8 cellular contexts compared by ENCODE assay signal in the genomic region with DNA sequence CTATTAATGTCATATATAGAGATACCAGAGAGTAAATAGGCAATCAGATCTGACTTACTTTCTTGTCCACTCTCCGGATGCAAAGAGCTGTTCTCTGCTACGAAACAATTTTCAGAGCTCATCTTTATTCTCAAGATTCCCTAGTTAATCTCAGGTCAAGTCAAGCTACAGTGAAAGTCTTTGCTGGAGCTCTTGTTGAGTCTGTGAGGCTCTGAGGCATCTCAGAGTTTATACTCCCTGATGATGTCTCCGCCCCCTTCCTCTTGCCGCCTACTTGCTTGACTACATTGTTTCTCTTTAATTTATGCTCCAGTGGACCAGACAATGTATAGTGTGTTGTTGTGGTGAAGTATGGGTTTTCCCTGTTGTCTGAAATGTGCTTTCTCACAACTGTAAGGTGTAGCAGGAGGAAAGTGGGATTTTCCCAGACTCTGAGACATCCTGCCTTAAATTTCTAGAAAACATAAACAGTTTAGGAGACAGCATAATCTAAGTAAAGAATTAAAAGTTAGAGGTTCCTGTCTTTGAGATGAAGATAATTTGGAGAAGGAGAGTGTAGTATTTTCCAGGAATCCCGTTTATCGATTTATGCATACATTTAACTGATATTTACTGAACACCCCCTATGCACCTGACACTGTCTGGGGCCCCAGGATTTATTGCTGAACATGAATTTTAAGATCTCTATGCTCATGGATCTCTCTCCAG. TPM values are rescaled to one million over a fixed set of nuclear protein-coding genes. Genes with fewer than 3 reads are reported as not detected.
DNase-seq lines count a peak whose midpoint lies in the region; ATAC-seq and TF ChIP-seq lines count a peak whose summit lies in the region.

A gene (minus strand): TSS at position 203 of the 708 bp plus-strand sequence. CDS start 81 bp downstream, at position 122.

- peak; percentile 85 to 86 for DNase-seq in activated CD4-positive, alpha-beta T cell treated with anti-CD3 and anti-CD28 coated beads for 4 hours
- DNase-seq in endothelial cell (ENCODE audit: low spot score) (no peak), NCI-H1105 (lab: John Stamatoyannopoulos, UW) (no peak), HPDE6-E6E7 (ENCODE audit: extremely low spot score) (no peak), foreskin melanocyte (no peak)
- peak in 2 of 3 experiments; percentile 65 to 76 for DNase-seq in stimulated activated CD4-positive, alpha-beta T cell treated with anti-CD3 and anti-CD28 coated beads, TNF-alpha, amount 100 ng/mL, for 4 hours (ENCODE audit: low read depth in 3 of 3)

- no peaks in the 10 kb centered on the region for H3K36me3 Mint-ChIP-seq in endothelial cell (ENCODE audit: low read depth, unreplicated experiment)

- ATAC-seq in GM19043 (IDR thresholded peaks at IDR 0.05; ENCODE audit: low read depth, unreplicated experiment) = peak; percentile 37
- ATAC-seq in HG03432 (IDR thresholded peaks at IDR 0.05; ENCODE audit: unreplicated experiment) = peak; percentile 57

- H3K27me3 Mint-ChIP-seq in endothelial cell (ENCODE audit: unreplicated experiment) = no peaks in the 10 kb centered on the region

- H3K9me3 Mint-ChIP-seq in endothelial cell (ENCODE audit: unreplicated experiment) = no peaks in the 10 kb centered on the region

- H3K27ac Mint-ChIP-seq in endothelial cell (ENCODE audit: unreplicated experiment) = peak within 1 kb of the TSS; percentile 61

- peaks cover 22% of the 10 kb centered on the region for H3K4me1 Mint-ChIP-seq in endothelial cell (ENCODE audit: unreplicated experiment)

- TF ChIP-seq CTCF in endothelial cell (IDR thresholded peaks at IDR 0.05; ENCODE audit: unreplicated experiment) = no peak

- no peak within 1 kb of the TSS for H3K4me3 Mint-ChIP-seq in endothelial cell (ENCODE audit: unreplicated experiment)

RNA-seq across cellular contexts. Expression of the gene that starts here (rescaled TPM):
- 0.69 TPM for total RNA-seq in endothelial cell (ENCODE audit: unreplicated experiment)

Comparison
In these comparisons a context has a peak if more than half of its experiments do, and no peak if none do; other contexts are left out.
1. DNase-seq: peak in activated CD4-positive, alpha-beta T cell treated with anti-CD3 and anti-CD28 coated beads for 4 hours (2 of 2) and stimulated activated CD4-positive, alpha-beta T cell treated with anti-CD3 and anti-CD28 coated beads, TNF-alpha, amount 100 ng/mL, for 4 hours (2 of 3); none in endothelial cell (single experiment), NCI-H1105 (single experiment), HPDE6-E6E7 (single experiment) and foreskin melanocyte (single experiment).